Comparison of ENCODE assay signal across 12 cellular contexts in the genomic region with DNA sequence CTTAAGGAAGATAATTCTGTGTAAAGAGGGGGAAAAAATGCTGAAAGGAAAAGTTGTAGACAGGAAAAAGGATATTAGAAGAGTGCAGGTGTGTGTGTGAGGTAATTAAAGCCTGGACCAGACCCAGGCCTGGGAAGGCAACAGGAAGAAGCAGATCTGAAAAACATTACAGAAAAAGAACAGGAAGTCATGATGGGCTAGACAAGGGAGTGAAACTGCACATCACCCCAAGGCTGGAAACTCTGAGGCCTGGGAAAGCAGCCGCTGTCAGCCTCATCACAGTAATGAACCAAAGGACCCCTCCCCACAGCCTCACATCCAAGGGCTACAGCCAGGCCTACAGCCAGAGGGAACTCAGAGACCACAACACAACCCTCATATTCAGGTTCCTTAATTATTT.
DNase-seq lines count a peak whose midpoint lies in the region; ATAC-seq and TF ChIP-seq lines count a peak whose summit lies in the region.
"Had no signal": no experiment of that assay in that cellular context is flagged by ENCODE, and none has a peak within 500 bp of the region (broad histone marks: within the 10 kb centered on the region; RNA-seq: fewer than 3 reads in every experiment).

No MANE protein-coding gene starts in this region.

- ATAC-seq in GM19463 (IDR thresholded peaks at IDR 0.05; ENCODE audit: unreplicated experiment): peak; percentile 60
- ATAC-seq in HG03139 (IDR thresholded peaks at IDR 0.05; ENCODE audit: unreplicated experiment): peak; percentile 58
- ATAC-seq: heart right ventricle had no signal

- TF ChIP-seq CTCF in GM12865 (IDR thresholded peaks at IDR 0.05; ENCODE audit: insufficient read depth, low read depth, low read length, missing control alignments): no peak

- peak; percentile 41 for DNase-seq in GM12865 (ENCODE audit: low read depth)
- peak; percentile 30 for DNase-seq in dermis blood vessel endothelial cell
- no peak for DNase-seq in NCI-H187 (lab: John Stamatoyannopoulos, UW)
- DNase-seq in cerebellar nuclear complex (lab: John Stamatoyannopoulos, UW): no peak
- no peak for DNase-seq in SW480 (ENCODE audit: low spot score)
- no peak for DNase-seq in nucleus accumbens (lab: John Stamatoyannopoulos, UW)
- DNase-seq: effector CD4-positive, alpha-beta T cell; heart right ventricle; MG63 had no signal

- H3K4me3 ChIP-seq in GM12865 (ENCODE audit: low read depth, low read length): no peak overlapping the region
- H3K4me3 ChIP-seq: heart right ventricle, MG63, skin epidermis had no signal

Comparison
In these comparisons a context has a peak if more than half of its experiments do, and no peak if none do; other contexts are left out.
1. DNase-seq: peak in GM12865 (single experiment) and dermis blood vessel endothelial cell (single experiment); none in NCI-H187 (0 of 2), cerebellar nuclear complex (0 of 2), SW480 (single experiment) and nucleus accumbens (0 of 56).